In the genomic region with DNA sequence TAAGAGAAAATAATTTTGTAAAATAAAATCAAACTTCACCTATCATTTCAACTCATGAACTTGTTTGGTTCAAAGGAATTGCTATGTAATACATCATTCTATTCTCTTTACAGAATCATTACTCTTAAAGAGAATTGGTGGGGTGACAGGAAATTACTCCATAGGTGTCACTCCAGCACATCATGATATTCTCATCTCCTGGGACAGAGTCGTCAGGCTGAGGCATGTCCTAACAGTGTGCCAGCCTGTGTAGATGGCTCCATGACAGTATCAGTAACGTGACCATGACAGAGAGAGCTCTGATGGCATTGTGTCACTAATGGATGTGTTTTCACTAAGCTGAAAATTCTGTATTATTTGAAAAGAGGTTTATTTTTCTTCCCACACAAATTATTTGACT, we compare ENCODE assay signal across 1 cellular context.
TF ChIP-seq lines count a peak whose summit lies in the region.

No MANE protein-coding gene starts in this region.

TF ChIP-seq in WTC11, 78 proteins besides CTCF, POLR2A, EP300 and RAD21:
- TF ChIP-seq GABPB1 (CRISPR knock-in tag; IDR thresholded peaks at IDR 0.05), result 0 out of 2 replicates have a peak, but pooled peaks have one; percentile 1
- TF ChIP-seq ZNF423 (CRISPR knock-in tag; IDR thresholded peaks at IDR 0.05), result no peak
- TF ChIP-seq, protein P1, sequence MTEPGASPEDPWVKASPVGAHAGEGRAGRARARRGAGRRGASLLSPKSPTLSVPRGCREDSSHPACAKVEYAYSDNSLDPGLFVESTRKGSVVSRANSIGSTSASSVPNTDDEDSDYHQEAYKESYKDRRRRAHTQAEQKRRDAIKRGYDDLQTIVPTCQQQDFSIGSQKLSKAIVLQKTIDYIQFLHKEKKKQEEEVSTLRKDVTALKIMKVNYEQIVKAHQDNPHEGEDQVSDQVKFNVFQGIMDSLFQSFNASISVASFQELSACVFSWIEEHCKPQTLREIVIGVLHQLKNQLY (CRISPR knock-in tag; IDR thresholded peaks at IDR 0.05), result no peak
- no peak for TF ChIP-seq CREB1 (CRISPR knock-in tag; IDR thresholded peaks at IDR 0.05)
